ENCODE assay signal across 14 cellular contexts in genomic region chr9:138077126-138077525, GRCh38.
"Had no signal": no experiment of that assay in that cellular context is flagged by ENCODE, and none has a peak within 500 bp of the region (broad histone marks: within the 10 kb centered on the region; RNA-seq: fewer than 3 reads in every experiment).

No MANE protein-coding gene starts in this region.

- ATAC-seq: activated T-helper 17 cell treated with anti-CD3 and anti-CD28 coated beads, Interleukin-2, amount 50 U/mL, for 72 hours; effector memory CD8-positive, alpha-beta T cell; mucosa of descending colon; naive thymus-derived CD8-positive, alpha-beta T cell had no signal

- H3K4me1 ChIP-seq: prostate gland, tibial nerve had no signal

- H3K9me3 ChIP-seq: mucosa of descending colon, prostate gland, tibial nerve had no signal

- H3K27ac Mint-ChIP-seq: activated naive CD4-positive, alpha-beta T cell treated with anti-CD3 and anti-CD28 coated beads, Interleukin-2, amount 50 U/mL, for 24 hours; activated T-helper 17 cell treated with anti-CD3 and anti-CD28 coated beads, Interleukin-2, amount 50 U/mL, for 72 hours; effector memory CD8-positive, alpha-beta T cell; T-helper 2 cell treated with Interferon-gamma antibody and Interleukin-4, amounts not matched to agents 5 μg/mL and 100 μg/mL, for 36 hours had no signal

- H3K36me3 ChIP-seq: prostate gland, tibial nerve had no signal

- H3K27ac ChIP-seq: prostate gland, tibial nerve had no signal

- H3K9me3 Mint-ChIP-seq: activated naive CD4-positive, alpha-beta T cell treated with anti-CD3 and anti-CD28 coated beads, Interleukin-2, amount 50 U/mL, for 24 hours; activated T-helper 17 cell treated with anti-CD3 and anti-CD28 coated beads, Interleukin-2, amount 50 U/mL, for 72 hours; central memory CD8-positive, alpha-beta T cell; effector memory CD8-positive, alpha-beta T cell; T-helper 2 cell treated with Interferon-gamma antibody and Interleukin-4, amounts not matched to agents 5 μg/mL and 100 μg/mL, for 36 hours had no signal

- H3K4me1 Mint-ChIP-seq: activated naive CD4-positive, alpha-beta T cell treated with anti-CD3 and anti-CD28 coated beads, Interleukin-2, amount 50 U/mL, for 24 hours; activated T-helper 17 cell treated with anti-CD3 and anti-CD28 coated beads, Interleukin-2, amount 50 U/mL, for 72 hours; central memory CD8-positive, alpha-beta T cell had no signal

- H3K4me3 Mint-ChIP-seq: activated naive CD4-positive, alpha-beta T cell treated with anti-CD3 and anti-CD28 coated beads, Interleukin-2, amount 50 U/mL, for 24 hours; activated T-helper 17 cell treated with anti-CD3 and anti-CD28 coated beads, Interleukin-2, amount 50 U/mL, for 72 hours; central memory CD8-positive, alpha-beta T cell; effector memory CD8-positive, alpha-beta T cell; naive thymus-derived CD8-positive, alpha-beta T cell; T-helper 2 cell treated with Interferon-gamma antibody and Interleukin-4, amounts not matched to agents 5 μg/mL and 100 μg/mL, for 36 hours had no signal

- DNase-seq: activated CD4-positive, alpha-beta T cell treated with anti-CD3 and anti-CD28 coated beads for 1 hour; activated CD4-positive, alpha-beta T cell treated with anti-CD3 and anti-CD28 coated beads, Interleukin-2, amount 50 U/mL, for 48 hours; effector memory CD8-positive, alpha-beta T cell; hypothalamus; mucosa of descending colon; naive thymus-derived CD8-positive, alpha-beta T cell; SIG-M5; stimulated activated CD4-positive, alpha-beta T cell treated with anti-CD3 and anti-CD28 coated beads, Interleukin-4, amount 100 ng/mL, for 1 hour had no signal

- H3K36me3 Mint-ChIP-seq: activated naive CD4-positive, alpha-beta T cell treated with anti-CD3 and anti-CD28 coated beads, Interleukin-2, amount 50 U/mL, for 24 hours; naive thymus-derived CD8-positive, alpha-beta T cell had no signal

- H3K4me3 ChIP-seq: mucosa of descending colon, prostate gland, tibial nerve had no signal

- H3K27me3 ChIP-seq: tibial nerve had no signal
